11 cellular contexts compared by ENCODE assay signal in the genomic region with DNA sequence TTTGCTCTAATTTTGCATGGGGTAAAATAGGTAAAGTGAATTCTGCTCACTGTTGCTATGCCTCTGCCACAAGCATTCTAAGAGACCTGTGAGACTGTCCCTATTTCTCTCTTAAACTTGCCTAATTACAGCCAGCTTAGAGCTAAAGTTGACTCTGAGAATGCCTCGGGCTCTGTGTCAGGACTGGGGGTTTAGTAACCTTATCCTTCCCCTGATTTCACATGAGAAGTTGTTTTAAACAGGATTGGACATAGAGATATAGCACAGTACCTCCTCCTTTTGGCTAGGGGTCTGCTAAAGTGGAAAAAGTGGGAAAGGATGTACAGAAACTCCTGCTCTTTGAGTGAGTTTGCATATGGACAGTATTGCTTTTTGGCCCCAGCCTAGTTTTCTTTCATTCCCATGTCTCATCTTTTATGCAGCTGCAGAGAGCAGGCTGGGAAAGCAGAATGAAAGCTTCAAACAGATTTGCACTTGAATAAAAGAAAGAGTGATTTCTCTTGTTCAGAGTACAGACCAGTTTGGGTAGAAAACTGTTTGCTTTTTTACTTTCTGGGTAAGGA.
DNase-seq lines count a peak whose midpoint lies in the region; ATAC-seq and TF ChIP-seq lines count a peak whose summit lies in the region.
"Had no signal": no experiment of that assay in that cellular context is flagged by ENCODE, and none has a peak within 500 bp of the region (broad histone marks: within the 10 kb centered on the region; RNA-seq: fewer than 3 reads in every experiment).

No MANE protein-coding gene starts in this region.

- no peak overlapping the region for H3K4ac ChIP-seq in trophoblast cell (ENCODE audit: low read depth, low read length)

- H2AFZ ChIP-seq in trophoblast cell (ENCODE audit: insufficient read depth, low read length, poor library complexity) (no peak overlapping the region), MM.1S (ENCODE audit: low read length) (no peak overlapping the region)

- H3K14ac ChIP-seq in trophoblast cell (ENCODE audit: low read length), result no peak overlapping the region

- H4K20me1 ChIP-seq in MM.1S (ENCODE audit: insufficient read depth, low read length), result no peaks in the 10 kb centered on the region

- intact Hi-C loops in heart left ventricle (cut with DNase I), result loop anchor here in 9 of 10 donors (2.0 to 10.0 kb wide), 9 partner anchors 203 to 901 kb away; no protein-coding TSS in a partner anchor

- no peak overlapping the region for H2AK5ac ChIP-seq in trophoblast cell (ENCODE audit: low read length)

- DNase-seq in EH (ENCODE audit: low read depth), result peak; percentile 44
- no peak for DNase-seq in heart left ventricle
- DNase-seq in trophoblast cell, result no peak
- no peak for DNase-seq in GF-D8 (lab: John Stamatoyannopoulos, UW)
- DNase-seq in MM.1S, result no peak
- no peak for DNase-seq in HPDE6-E6E7 (ENCODE audit: extremely low spot score)
- DNase-seq in activated CD4-positive, alpha-beta T cell treated with anti-CD3 and anti-CD28 coated beads for 4 hours, result no peak
- DNase-seq: activated CD4-positive, CD25-positive, alpha-beta regulatory T cell; effector CD8-positive, alpha-beta T cell; stimulated activated CD4-positive, alpha-beta T cell treated with anti-CD3 and anti-CD28 coated beads, Interleukin-1b, Interleukin-23, amount 100 ng/mL, for 48 hours had no signal

- ATAC-seq in heart left ventricle, result peak in 2 of 4 donors; percentile 7 to 38

- H3K27ac ChIP-seq in adipose tissue (ENCODE audit: low read depth, low read length) (peak overlapping the region; percentile 2), heart left ventricle (peak overlapping the region; percentile 44 to 82 (median 72)), trophoblast cell (ENCODE audit: low read depth, low read length) (peak overlapping the region; percentile 83), MM.1S (ENCODE audit: low read length) (no peak overlapping the region)

- H3K9me3 ChIP-seq in heart left ventricle, result no peaks in the 10 kb centered on the region
- no peaks in the 10 kb centered on the region for H3K9me3 ChIP-seq in trophoblast cell (ENCODE audit: insufficient read depth, low read depth, low read length)
- H3K9me3 ChIP-seq in MM.1S (replicated peaks; ENCODE audit: insufficient read depth, low read length), result no peaks in the 10 kb centered on the region

- H3K79me1 ChIP-seq in trophoblast cell (ENCODE audit: low read length), result peaks cover 11% of the 10 kb centered on the region

- H3K4me2 ChIP-seq in trophoblast cell (ENCODE audit: low read length), result peak overlapping the region; percentile 11
- H3K4me2 ChIP-seq in MM.1S (ENCODE audit: low read depth, low read length), result no peak overlapping the region

- no peak overlapping the region for H2BK5ac ChIP-seq in trophoblast cell (ENCODE audit: low read depth, low read length, poor library complexity)

- no peaks in the 10 kb centered on the region for H3F3A ChIP-seq in MM.1S (ENCODE audit: insufficient read depth, low read length)

- H3K36me3 ChIP-seq in heart left ventricle (no peaks in the 10 kb centered on the region), trophoblast cell (ENCODE audit: control insufficient read depth in 1 of 2, insufficient read depth in 2 of 2, low read length in 2 of 2) (no peaks in the 10 kb centered on the region), MM.1S (replicated peaks; ENCODE audit: insufficient read depth, low read length) (no peaks in the 10 kb centered on the region)

- WGBS in adipose tissue, 3 donors, result 9 to 39% (median 34%) methylated on average over 1 of the region's 1 CpG
- 31 to 57% (median 49%) methylated on average over 1 of the region's 1 CpG for WGBS in heart left ventricle, 4 donors
- no CpG with 5 or more reads among the region's 1 CpG for WGBS in trophoblast cell (ENCODE audit: extremely low coverage, insufficient coverage, insufficient read length)

- H3K4me1 ChIP-seq in heart left ventricle (peaks cover 0 to 49% (median 23%) of the 10 kb centered on the region in 12 donors), trophoblast cell (ENCODE audit: control insufficient read depth in 1 of 2, insufficient read depth in 2 of 2, low read length in 2 of 2) (peaks cover 2 to 8% of the 10 kb centered on the region in 2 experiments), MM.1S (ENCODE audit: low read length) (no peaks in the 10 kb centered on the region)

- TF ChIP-seq CTCF in heart left ventricle (IDR thresholded peaks at IDR 0.05) (no peak), MM.1S (IDR thresholded peaks at IDR 0.05; ENCODE audit: low read length) (no peak)

- no peak overlapping the region for H2BK12ac ChIP-seq in trophoblast cell (ENCODE audit: low read length)

- H2BK120ac ChIP-seq in trophoblast cell (ENCODE audit: insufficient read depth, low read length, poor library complexity), result no peak overlapping the region

- H4K91ac ChIP-seq in trophoblast cell (ENCODE audit: low read depth, low read length), result no peak overlapping the region

- no peak for TF ChIP-seq POLR2A in heart left ventricle (IDR thresholded peaks at IDR 0.05)

- H3K79me2 ChIP-seq in trophoblast cell (ENCODE audit: control insufficient read depth, insufficient read depth, low read length, poor library complexity) (no peaks in the 10 kb centered on the region), MM.1S (ENCODE audit: low read length) (no peaks in the 10 kb centered on the region)

- H3K9ac ChIP-seq in trophoblast cell (ENCODE audit: low read length) (no peak overlapping the region), MM.1S (ENCODE audit: low read length) (no peak overlapping the region)

- H3K27me3 ChIP-seq in heart left ventricle, result no peaks in the 10 kb centered on the region
- no peaks in the 10 kb centered on the region for H3K27me3 ChIP-seq in trophoblast cell (ENCODE audit: insufficient read depth, low read length)
- no peaks in the 10 kb centered on the region for H3K27me3 ChIP-seq in MM.1S (replicated peaks; ENCODE audit: insufficient read depth, low read length)

- H3K4me3 ChIP-seq in heart left ventricle (no peak overlapping the region), trophoblast cell (ENCODE audit: low read depth, low read length) (no peak overlapping the region), MM.1S (ENCODE audit: low read length) (no peak overlapping the region)

- no peak overlapping the region for H3K23ac ChIP-seq in trophoblast cell (ENCODE audit: low read length)

- H4K8ac ChIP-seq in trophoblast cell (ENCODE audit: low read depth, low read length), result no peak overlapping the region

- H4K12ac ChIP-seq in trophoblast cell (ENCODE audit: low read depth, low read length), result no peak overlapping the region

- H3K9me2 ChIP-seq in MM.1S (replicated peaks; ENCODE audit: insufficient read depth, low read length), result no peaks in the 10 kb centered on the region

- H3K18ac ChIP-seq in trophoblast cell (ENCODE audit: low read length), result no peak overlapping the region
